Comparison of ENCODE assay signal across 10 cellular contexts in the genomic region with DNA sequence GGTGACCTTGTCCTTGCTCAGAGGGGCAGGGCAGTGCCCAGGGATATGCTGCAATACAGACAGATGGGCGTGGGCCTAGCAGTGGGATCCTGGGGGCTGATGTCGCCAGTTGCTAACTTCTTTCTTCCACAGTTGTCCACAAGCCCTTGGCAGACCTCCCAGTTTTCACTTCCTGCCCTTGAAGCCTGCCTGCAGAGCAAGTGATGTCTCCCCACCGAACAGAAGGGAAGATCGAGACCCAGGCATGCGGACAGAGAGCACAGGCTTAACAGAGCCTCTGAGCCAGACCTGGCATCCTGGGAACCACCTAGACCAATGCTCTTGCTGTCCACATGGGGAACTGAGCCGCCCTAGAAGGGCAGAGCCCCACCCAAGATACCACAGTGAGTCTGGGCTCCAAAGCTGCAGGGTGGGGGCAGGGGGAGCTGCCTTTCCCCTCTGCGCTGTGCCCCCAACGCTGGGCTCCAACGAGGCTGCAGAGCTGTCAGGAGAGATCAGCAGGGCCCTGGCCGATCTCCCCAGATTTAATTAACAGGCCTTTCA. TPM values are rescaled to one million over a fixed set of nuclear protein-coding genes. Genes with fewer than 3 reads are reported as not detected.
DNase-seq lines count a peak whose midpoint lies in the region; ATAC-seq and TF ChIP-seq lines count a peak whose summit lies in the region.
"Had no signal": no experiment of that assay in that cellular context is flagged by ENCODE, and none has a peak within 500 bp of the region (broad histone marks: within the 10 kb centered on the region; RNA-seq: fewer than 3 reads in every experiment).

No MANE protein-coding gene starts in this region.

- H3K4me1 ChIP-seq in lower lobe of right lung: peaks cover 7% of the 10 kb centered on the region
- H3K4me1 ChIP-seq: ascending aorta had no signal

- POLR2A ChIA-PET in activated CD4-positive, alpha-beta memory T cell treated with anti-CD3 and anti-CD28 coated beads, Interleukin-2, amount 10 ng/mL, durations not matched to agents 7 days and 5 days (lab: Charles Lee): no interaction called here

- H3K36me3 ChIP-seq in MG63 (no peaks in the 10 kb centered on the region), lower lobe of right lung (no peaks in the 10 kb centered on the region)
- H3K36me3 ChIP-seq: ascending aorta had no signal

- H3K4me3 ChIP-seq in MG63: no peak overlapping the region
- H3K4me3 ChIP-seq in lower lobe of right lung: no peak overlapping the region
- H3K4me3 ChIP-seq: ascending aorta had no signal

- ATAC-seq in lower lobe of right lung: peak; percentile 41 to 59
- ATAC-seq in HG03378 (IDR thresholded peaks at IDR 0.05; ENCODE audit: unreplicated experiment): no peak

- H3K36me3 Mint-ChIP-seq in activated T-cell treated with anti-CD3 and anti-CD28 coated beads, Interleukin-2, amount 50 U/mL, for 24 hours (ENCODE audit: low read depth): no peaks in the 10 kb centered on the region
- no peaks in the 10 kb centered on the region for H3K36me3 Mint-ChIP-seq in activated CD4-positive, alpha-beta memory T cell treated with anti-CD3 and anti-CD28 coated beads, Interleukin-2, amount 10 ng/mL, durations not matched to agents 7 days and 5 days (ENCODE audit: low read depth)

- peaks cover 3% of the 10 kb centered on the region for H3K4me1 Mint-ChIP-seq in activated T-cell treated with anti-CD3 and anti-CD28 coated beads, Interleukin-2, amount 50 U/mL, for 24 hours (ENCODE audit: low read depth)
- H3K4me1 Mint-ChIP-seq in activated CD4-positive, alpha-beta memory T cell treated with anti-CD3 and anti-CD28 coated beads, Interleukin-2, amount 10 ng/mL, durations not matched to agents 7 days and 5 days: no peaks in the 10 kb centered on the region

- TF ChIP-seq CTCF in lower lobe of right lung (IDR thresholded peaks at IDR 0.05): no peak

- no peaks in the 10 kb centered on the region; the same call in 1 of the 2 replicates for H3K27me3 ChIP-seq in MG63
- H3K27me3 ChIP-seq in lower lobe of right lung (ENCODE audit: low read depth): peaks cover 40% of the 10 kb centered on the region
- H3K27me3 ChIP-seq: ascending aorta had no signal

- H3K9me3 Mint-ChIP-seq in activated T-cell treated with anti-CD3 and anti-CD28 coated beads, Interleukin-2, amount 50 U/mL, for 24 hours: no peaks in the 10 kb centered on the region
- H3K9me3 Mint-ChIP-seq in activated CD4-positive, alpha-beta memory T cell treated with anti-CD3 and anti-CD28 coated beads, Interleukin-2, amount 10 ng/mL, durations not matched to agents 7 days and 5 days: no peaks in the 10 kb centered on the region

- H3K27ac ChIP-seq in lower lobe of right lung: no peak overlapping the region
- H3K27ac ChIP-seq: ascending aorta had no signal

- intact Hi-C loops in lower lobe of right lung (cut with DNase I): no loop called here

- no peak overlapping the region for H3K4me3 Mint-ChIP-seq in activated T-cell treated with anti-CD3 and anti-CD28 coated beads, Interleukin-2, amount 50 U/mL, for 24 hours
- H3K4me3 Mint-ChIP-seq in activated CD4-positive, alpha-beta memory T cell treated with anti-CD3 and anti-CD28 coated beads, Interleukin-2, amount 10 ng/mL, durations not matched to agents 7 days and 5 days: no peak overlapping the region

- peaks cover 21% of the 10 kb centered on the region for H3K27me3 Mint-ChIP-seq in activated T-cell treated with anti-CD3 and anti-CD28 coated beads, Interleukin-2, amount 50 U/mL, for 24 hours
- peaks cover 4% of the 10 kb centered on the region for H3K27me3 Mint-ChIP-seq in activated CD4-positive, alpha-beta memory T cell treated with anti-CD3 and anti-CD28 coated beads, Interleukin-2, amount 10 ng/mL, durations not matched to agents 7 days and 5 days

- DNase-seq in DMS 273 (lab: John Stamatoyannopoulos, UW; ENCODE audit: unreplicated experiment) (peak; percentile 84), MG63 (peak; percentile 81), astrocyte of the hippocampus (ENCODE audit: low read depth, low spot score) (peak; percentile 69), lower lobe of right lung (peak; percentile 66)
- no peak for DNase-seq in activated T-cell treated with anti-CD3 and anti-CD28 coated beads, Interleukin-2, amount 50 U/mL, for 24 hours
- DNase-seq in activated CD8-positive, alpha-beta memory T cell treated with anti-CD3 and anti-CD28 coated beads, Interleukin-2, amount 50 U/mL, for 48 hours: no peak
- no peak for DNase-seq in activated CD4-positive, alpha-beta memory T cell treated with anti-CD3 and anti-CD28 coated beads, Interleukin-2, amount 10 ng/mL, durations not matched to agents 7 days and 5 days

- H3K27ac Mint-ChIP-seq in activated T-cell treated with anti-CD3 and anti-CD28 coated beads, Interleukin-2, amount 50 U/mL, for 24 hours: no peak overlapping the region
- no peak overlapping the region for H3K27ac Mint-ChIP-seq in activated CD4-positive, alpha-beta memory T cell treated with anti-CD3 and anti-CD28 coated beads, Interleukin-2, amount 10 ng/mL, durations not matched to agents 7 days and 5 days

- H3K9me3 ChIP-seq in MG63 (no peaks in the 10 kb centered on the region), lower lobe of right lung (no peaks in the 10 kb centered on the region)
- H3K9me3 ChIP-seq: ascending aorta had no signal

- CTCF ChIA-PET in activated CD4-positive, alpha-beta memory T cell treated with anti-CD3 and anti-CD28 coated beads, Interleukin-2, amount 10 ng/mL, durations not matched to agents 7 days and 5 days (lab: Charles Lee): no interaction called here

RNA-seq across cellular contexts. Expression of a gene that starts 13.5 kb away (rescaled TPM):
- total RNA-seq in MG63 (2014; rRNA removed; shearing (Covaris generic); ENCODE audit: low replicate concordance): 0.66 and 2.4 TPM in 2 replicates
- total RNA-seq in lower lobe of right lung: 26.4 TPM
- not detected for total RNA-seq in activated CD4-positive, alpha-beta memory T cell treated with anti-CD3 and anti-CD28 coated beads, Interleukin-2, amount 10 ng/mL, durations not matched to agents 7 days and 5 days

RNA-seq across cellular contexts. Expression of a gene that starts 56.4 kb away (rescaled TPM):
- total RNA-seq in MG63 (2014; rRNA removed; shearing (Covaris generic); ENCODE audit: low replicate concordance): not detected in 2 replicates
- 1.3 TPM for total RNA-seq in lower lobe of right lung
- total RNA-seq in activated CD4-positive, alpha-beta memory T cell treated with anti-CD3 and anti-CD28 coated beads, Interleukin-2, amount 10 ng/mL, durations not matched to agents 7 days and 5 days: not detected
- total RNA-seq: ascending aorta; T-helper 1 cell treated with Interleukin-12 subunit alpha and Interleukin-12 subunit beta and Interleukin-4 antibody, amounts not matched to agents 30 ng/mL and 1 ng/mL, for 36 hours had no signal

Comparison
In these comparisons a context has a peak if more than half of its experiments do, and no peak if none do; other contexts are left out.
1. DNase-seq: peak in DMS 273 (single experiment), MG63 (single experiment), astrocyte of the hippocampus (single experiment) and lower lobe of right lung (single experiment); none in activated T-cell treated with anti-CD3 and anti-CD28 coated beads, Interleukin-2, amount 50 U/mL, for 24 hours (single experiment), activated CD8-positive, alpha-beta memory T cell treated with anti-CD3 and anti-CD28 coated beads, Interleukin-2, amount 50 U/mL, for 48 hours (single experiment) and activated CD4-positive, alpha-beta memory T cell treated with anti-CD3 and anti-CD28 coated beads, Interleukin-2, amount 10 ng/mL, durations not matched to agents 7 days and 5 days (single experiment).